In genomic region chr2:156380117-156380645, GRCh38 we compare ENCODE assay signal across 12 cellular contexts. TPM values are rescaled to one million over a fixed set of nuclear protein-coding genes. Genes with fewer than 3 reads are reported as not detected.
A peak's percentile ranks its signal among the peaks of the same experiment; 100 is the strongest.
DNase-seq lines count a peak whose midpoint lies in the region; ATAC-seq, FAIRE-seq and TF ChIP-seq lines count a peak whose summit lies in the region.
"Had no signal": no experiment of that assay in that cellular context is flagged by ENCODE, and none has a peak within 500 bp of the region (broad histone marks: within the 10 kb centered on the region; RNA-seq: fewer than 3 reads in every experiment).

No MANE protein-coding gene starts in this region.

- TF ChIP-seq POLR2A in H54 (IDR thresholded peaks at IDR 0.05; ENCODE audit: low read depth, low read length) = no peak

- ATAC-seq in GM18873 (IDR thresholded peaks at IDR 0.05; ENCODE audit: low FRiP score, unreplicated experiment) (peak; percentile 93), GM21737 (IDR thresholded peaks at IDR 0.05; ENCODE audit: unreplicated experiment) (peak; percentile 91), HG03432 (IDR thresholded peaks at IDR 0.05; ENCODE audit: unreplicated experiment) (peak; percentile 93)

- no peak for FAIRE-seq in H54 (lab: Jason Lieb, UNC)
- FAIRE-seq: HTR-8/SVneo had no signal

- DNase-seq in iPS-NIHi7 (ENCODE audit: extremely low spot score) = peak; percentile 18
- no peak for DNase-seq in CD1c-positive myeloid dendritic cell (ENCODE audit: extremely low spot score)
- DNase-seq in H54 (ENCODE audit: insufficient read length, low spot score) = no peak
- no peak for DNase-seq in NCI-H510A treated with DMSO at 0.1 percent for 48 hours (lab: John Stamatoyannopoulos, UW)
- DNase-seq in HT-29 (ENCODE audit: low spot score) = no peak
- DNase-seq: activated CD4-positive, CD25-positive, alpha-beta regulatory T cell treated with anti-CD3 and anti-CD28 coated beads, Interleukin-2, amount 50 U/mL, for 72 hours; cerebellar nuclear complex; NCI-H748 treated with DMSO at 0.1 percent for 48 hours had no signal

RNA-seq across cellular contexts. Expression of gene NR4A2, which starts 47.7 kb away (rescaled TPM):
- 4.1 and 5.2 TPM in 2 replicates for total RNA-seq in HT-29 (2014; rRNA removed; shearing (Covaris generic))

RNA-seq across cellular contexts. Expression of gene GPD2, which starts 56.0 kb away (rescaled TPM):
- total RNA-seq in HT-29 (2014; rRNA removed; shearing (Covaris generic)) = 30.4 and 33.2 TPM in 2 replicates
